Comparison of ENCODE assay signal across 8 cellular contexts in genomic region chr19:8615813-8616596, GRCh38. TPM values are rescaled to one million over a fixed set of nuclear protein-coding genes. Genes with fewer than 3 reads are reported as not detected.
A peak's percentile ranks its signal among the peaks of the same experiment; 100 is the strongest.
DNase-seq lines count a peak whose midpoint lies in the region; ATAC-seq, FAIRE-seq and TF ChIP-seq lines count a peak whose summit lies in the region.

No MANE protein-coding gene starts in this region.

- ATAC-seq in SK-N-SH treated with all-trans-retinoic acid at 6 μM for 48 hours: peak; percentile 71
- ATAC-seq in activated naive CD8-positive, alpha-beta T cell treated with anti-CD3 and anti-CD28 coated beads, Interleukin-2, amount 10 ng/mL, durations not matched to agents 7 days and 5 days (ENCODE audit: low read depth): no peak
- no peak for ATAC-seq in left ventricle myocardium superior
- no peak for ATAC-seq in HG02678 (IDR thresholded peaks at IDR 0.05; ENCODE audit: unreplicated experiment)

- peak; percentile 48 for DNase-seq in AG10803 (ENCODE audit: low read depth)
- DNase-seq in HCEC 1CT: peak; percentile 29
- peak; percentile 71 for DNase-seq in activated naive CD8-positive, alpha-beta T cell treated with anti-CD3 and anti-CD28 coated beads, Interleukin-2, amount 10 ng/mL, durations not matched to agents 7 days and 5 days
- DNase-seq in left ventricle myocardium superior: peak; percentile 61
- DNase-seq in stimulated activated CD4-positive, alpha-beta T cell treated with anti-CD3 and anti-CD28 coated beads, Interleukin-15, amount 100 ng/mL, for 24 hours: peak; percentile 69
- DNase-seq in GM12892 (ENCODE audit: insufficient read length): no peak

- no peak for TF ChIP-seq POLR2A in GM12892 (IDR thresholded peaks at IDR 0.05; ENCODE audit: low read depth, low read length)

- intact Hi-C loops in left ventricle myocardium superior (cut with micrococcal nuclease): no loop called here

- peak overlapping the region; percentile 28 for H3K4me3 Mint-ChIP-seq in activated naive CD8-positive, alpha-beta T cell treated with anti-CD3 and anti-CD28 coated beads, Interleukin-2, amount 10 ng/mL, durations not matched to agents 7 days and 5 days

- H3K4me3 ChIP-seq in AG10803 (ENCODE audit: low read length): no peak overlapping the region

- peak; percentile 97 for TF ChIP-seq CTCF in AG10803 (conservative IDR thresholded peaks at IDR 0.05; ENCODE audit: low read length)

- H3K9me3 Mint-ChIP-seq in activated naive CD8-positive, alpha-beta T cell treated with anti-CD3 and anti-CD28 coated beads, Interleukin-2, amount 10 ng/mL, durations not matched to agents 7 days and 5 days: no peaks in the 10 kb centered on the region

- FAIRE-seq in GM12892 (lab: Jason Lieb, UNC): no peak

- peaks cover 13% of the 10 kb centered on the region for H3K4me1 Mint-ChIP-seq in activated naive CD8-positive, alpha-beta T cell treated with anti-CD3 and anti-CD28 coated beads, Interleukin-2, amount 10 ng/mL, durations not matched to agents 7 days and 5 days

- H3K36me3 Mint-ChIP-seq in activated naive CD8-positive, alpha-beta T cell treated with anti-CD3 and anti-CD28 coated beads, Interleukin-2, amount 10 ng/mL, durations not matched to agents 7 days and 5 days: no peaks in the 10 kb centered on the region

- peaks cover 9% of the 10 kb centered on the region for H3K27me3 Mint-ChIP-seq in activated naive CD8-positive, alpha-beta T cell treated with anti-CD3 and anti-CD28 coated beads, Interleukin-2, amount 10 ng/mL, durations not matched to agents 7 days and 5 days

- POLR2A ChIA-PET in activated naive CD8-positive, alpha-beta T cell treated with anti-CD3 and anti-CD28 coated beads, Interleukin-2, amount 10 ng/mL, durations not matched to agents 7 days and 5 days (lab: Charles Lee): interaction anchor here (0.7 kb wide), 1 partner anchor 47 kb away, joined by 3 read pairs; no protein-coding TSS in a partner anchor

- H3K27ac Mint-ChIP-seq in activated naive CD8-positive, alpha-beta T cell treated with anti-CD3 and anti-CD28 coated beads, Interleukin-2, amount 10 ng/mL, durations not matched to agents 7 days and 5 days: no peak overlapping the region

TF ChIP-seq in SK-N-SH treated with all-trans-retinoic acid at 6 μM for 48 hours, 23 proteins besides CTCF, POLR2A, EP300 and RAD21:
- TF ChIP-seq PPARA (CRISPR knock-in tag; IDR thresholded peaks at IDR 0.05; ENCODE audit: borderline replicate concordance) (no peak), POU6F1 (CRISPR knock-in tag; IDR thresholded peaks at IDR 0.05; ENCODE audit: borderline replicate concordance, low read depth) (no peak)

RNA-seq across cellular contexts. Expression of gene ADAMTS10, which starts 5.5 kb away (rescaled TPM):
- 10 to 100 TPM; 40.3 to 41.3 TPM for total RNA-seq in activated naive CD8-positive, alpha-beta T cell treated with anti-CD3 and anti-CD28 coated beads, Interleukin-2, amount 10 ng/mL, durations not matched to agents 7 days and 5 days
- total RNA-seq in left ventricle myocardium superior: 10.0 TPM
- 0.64 TPM for polyA plus RNA-seq in GM12892 (2012; ENCODE audit: missing spikeins)

RNA-seq across cellular contexts. Expression of gene NFILZ, which starts 14.4 kb away (rescaled TPM):
- total RNA-seq in activated naive CD8-positive, alpha-beta T cell treated with anti-CD3 and anti-CD28 coated beads, Interleukin-2, amount 10 ng/mL, durations not matched to agents 7 days and 5 days: not detected
- total RNA-seq in left ventricle myocardium superior: not detected
- not detected for polyA plus RNA-seq in GM12892 (2012; ENCODE audit: missing spikeins)

RNA-seq across cellular contexts. Expression of gene MYO1F, which starts 38.8 kb away (rescaled TPM):
- 100 to 1,000 TPM; 306 to 332 TPM for total RNA-seq in activated naive CD8-positive, alpha-beta T cell treated with anti-CD3 and anti-CD28 coated beads, Interleukin-2, amount 10 ng/mL, durations not matched to agents 7 days and 5 days
- total RNA-seq in left ventricle myocardium superior: 8.0 TPM
- polyA plus RNA-seq in GM12892 (2012; ENCODE audit: missing spikeins): 13.2 TPM

Comparison
In these comparisons a context has a peak if more than half of its experiments do, and no peak if none do; other contexts are left out.
1. RNA of gene MYO1F, which starts 38.8 kb away (total RNA-seq): 306 to 332 TPM in activated naive CD8-positive, alpha-beta T cell treated with anti-CD3 and anti-CD28 coated beads, Interleukin-2, amount 10 ng/mL, durations not matched to agents 7 days and 5 days; 8.0 TPM in left ventricle myocardium superior (single experiment); every median in the first group is over 10 times any median in the second.